ENCODE assay signal across 11 cellular contexts in genomic region chr7:150481207-150481920, GRCh38. TPM values are rescaled to one million over a fixed set of nuclear protein-coding genes. Genes with fewer than 3 reads are reported as not detected.
DNase-seq lines count a peak whose midpoint lies in the region; ATAC-seq and TF ChIP-seq lines count a peak whose summit lies in the region.
"Had no signal": no experiment of that assay in that cellular context is flagged by ENCODE, and none has a peak within 500 bp of the region (broad histone marks: within the 10 kb centered on the region; RNA-seq: fewer than 3 reads in every experiment).

No MANE protein-coding gene starts in this region.

- DNase-seq in activated CD4-positive, alpha-beta T cell treated with anti-CD3 and anti-CD28 coated beads for 1 hour: peak; percentile 30
- DNase-seq in activated naive CD4-positive, alpha-beta T cell treated with anti-CD3 and anti-CD28 coated beads, Interleukin-2, amount 10 ng/mL, durations not matched to agents 7 days and 5 days: peak; percentile 77
- DNase-seq in right lobe of liver (no peak), suprapubic skin (ENCODE audit: low spot score in 2 of 2) (no peak), glutamatergic neuron (no peak)
- DNase-seq: EL, NCI-H1092 treated with DMSO at 0.1 percent for 48 hours had no signal

- intact Hi-C loops in right lobe of liver (cut with DNase I): no loop called here

- TF ChIP-seq CTCF in right lobe of liver (IDR thresholded peaks at IDR 0.05) (no peak), suprapubic skin (IDR thresholded peaks at IDR 0.05) (no peak), glutamatergic neuron (IDR thresholded peaks at IDR 0.05; ENCODE audit: partially characterized antibody, unreplicated experiment) (no peak)

- H3K4me1 ChIP-seq in right lobe of liver: no peaks in the 10 kb centered on the region
- H3K4me1 ChIP-seq in suprapubic skin: peaks cover 11% of the 10 kb centered on the region

- WGBS in right lobe of liver (ENCODE audit: insufficient coverage, low coverage, low lambda C conversion rate, missing lambda C conversion rate): 44% methylated on average over 9 of the region's 9 CpGs
- WGBS in suprapubic skin: 69% methylated on average over 9 of the region's 9 CpGs

- peak; percentile 48 to 67 (median 58) for ATAC-seq in right lobe of liver
- no peak for ATAC-seq in HG03196 (IDR thresholded peaks at IDR 0.05; ENCODE audit: unreplicated experiment)
- ATAC-seq in GM19324 (IDR thresholded peaks at IDR 0.05; ENCODE audit: low FRiP score, unreplicated experiment): no peak

- H3K9me3 ChIP-seq in right lobe of liver: no peaks in the 10 kb centered on the region
- H3K9me3 ChIP-seq in suprapubic skin: no peaks in the 10 kb centered on the region

- H3K4me1 Mint-ChIP-seq in activated naive CD4-positive, alpha-beta T cell treated with anti-CD3 and anti-CD28 coated beads, Interleukin-2, amount 10 ng/mL, durations not matched to agents 7 days and 5 days: peaks cover 98% of the 10 kb centered on the region
- H3K4me1 Mint-ChIP-seq in glutamatergic neuron (ENCODE audit: low read depth, unreplicated experiment): no peaks in the 10 kb centered on the region

- peaks cover 52% of the 10 kb centered on the region for H3K36me3 Mint-ChIP-seq in activated naive CD4-positive, alpha-beta T cell treated with anti-CD3 and anti-CD28 coated beads, Interleukin-2, amount 10 ng/mL, durations not matched to agents 7 days and 5 days
- no peaks in the 10 kb centered on the region for H3K36me3 Mint-ChIP-seq in glutamatergic neuron (ENCODE audit: unreplicated experiment)

- H3K4me3 Mint-ChIP-seq in activated naive CD4-positive, alpha-beta T cell treated with anti-CD3 and anti-CD28 coated beads, Interleukin-2, amount 10 ng/mL, durations not matched to agents 7 days and 5 days: peak overlapping the region; percentile 79
- no peak overlapping the region for H3K4me3 Mint-ChIP-seq in glutamatergic neuron (ENCODE audit: unreplicated experiment)

- CTCF ChIA-PET in activated naive CD4-positive, alpha-beta T cell treated with anti-CD3 and anti-CD28 coated beads, Interleukin-2, amount 10 ng/mL, durations not matched to agents 7 days and 5 days (lab: Charles Lee): interaction anchor here (0.6 to 3.3 kb wide), 6 partner anchors 16 to 260 kb away, joined by 3 to 19 read pairs (median 5); partner anchors contain the start of genes GIMAP7 and GIMAP8

- no peaks in the 10 kb centered on the region for H3K27me3 Mint-ChIP-seq in activated naive CD4-positive, alpha-beta T cell treated with anti-CD3 and anti-CD28 coated beads, Interleukin-2, amount 10 ng/mL, durations not matched to agents 7 days and 5 days
- no peaks in the 10 kb centered on the region for H3K27me3 Mint-ChIP-seq in glutamatergic neuron (ENCODE audit: unreplicated experiment)

- H3K27ac ChIP-seq in right lobe of liver (peak overlapping the region in 2 of 3 donors; percentile 5 to 56), suprapubic skin (peak overlapping the region; percentile 38)
- H3K27ac ChIP-seq: cardiac muscle cell had no signal

- peaks cover 2% of the 10 kb centered on the region for H3K9me3 Mint-ChIP-seq in activated naive CD4-positive, alpha-beta T cell treated with anti-CD3 and anti-CD28 coated beads, Interleukin-2, amount 10 ng/mL, durations not matched to agents 7 days and 5 days
- no peaks in the 10 kb centered on the region for H3K9me3 Mint-ChIP-seq in glutamatergic neuron (ENCODE audit: unreplicated experiment)

- peak overlapping the region; percentile 99 for H3K27ac Mint-ChIP-seq in activated naive CD4-positive, alpha-beta T cell treated with anti-CD3 and anti-CD28 coated beads, Interleukin-2, amount 10 ng/mL, durations not matched to agents 7 days and 5 days
- no peak overlapping the region for H3K27ac Mint-ChIP-seq in glutamatergic neuron (ENCODE audit: unreplicated experiment)

- H3K4me3 ChIP-seq in right lobe of liver (no peak overlapping the region), suprapubic skin (no peak overlapping the region)
- H3K4me3 ChIP-seq: cardiac muscle cell had no signal

- TF ChIP-seq POLR2A in right lobe of liver (IDR thresholded peaks at IDR 0.05) (no peak), suprapubic skin (IDR thresholded peaks at IDR 0.05) (no peak)

- TF ChIP-seq EP300 in suprapubic skin (IDR thresholded peaks at IDR 0.05): no peak

- H3K27me3 ChIP-seq in right lobe of liver: no peaks in the 10 kb centered on the region
- no peaks in the 10 kb centered on the region for H3K27me3 ChIP-seq in suprapubic skin
- H3K27me3 ChIP-seq: cardiac muscle cell had no signal

- H3K36me3 ChIP-seq in right lobe of liver (no peaks in the 10 kb centered on the region), suprapubic skin (no peaks in the 10 kb centered on the region)
- H3K36me3 ChIP-seq: cardiac muscle cell had no signal

RNA-seq across cellular contexts. Expression of gene GIMAP8, which starts 30.9 kb away (rescaled TPM):
- total RNA-seq in right lobe of liver (1 to 10 TPM; 2.7 to 10.0 (median 6.2) TPM), suprapubic skin (1 to 10 TPM; 1.5 to 5.6 (median 3.2) TPM), glutamatergic neuron (ENCODE audit: unreplicated experiment) (not detected)
- total RNA-seq: H1 had no signal

RNA-seq across cellular contexts. Expression of gene GIMAP7, which starts 33.3 kb away (rescaled TPM):
- total RNA-seq in right lobe of liver (1 to 10 TPM; 2.6 to 9.1 (median 6.0) TPM), suprapubic skin (10 to 100 TPM in 1 of 4 donors, 1 to 10 TPM in 3; 1.4 to 10.8 (median 4.9) TPM), glutamatergic neuron (ENCODE audit: unreplicated experiment) (not detected)
- total RNA-seq: cardiac muscle cell, H1 had no signal

Comparison
In these comparisons a context has a peak if more than half of its experiments do, and no peak if none do; other contexts are left out.
1. DNase-seq: peak in activated CD4-positive, alpha-beta T cell treated with anti-CD3 and anti-CD28 coated beads for 1 hour (single experiment) and activated naive CD4-positive, alpha-beta T cell treated with anti-CD3 and anti-CD28 coated beads, Interleukin-2, amount 10 ng/mL, durations not matched to agents 7 days and 5 days (single experiment); none in right lobe of liver (0 of 3), suprapubic skin (0 of 2) and glutamatergic neuron (single experiment).
2. ATAC-seq: peak in right lobe of liver (4 of 4); none in HG03196 (single experiment) and GM19324 (single experiment).